ENCODE assay signal across 8 cellular contexts in the genomic region with DNA sequence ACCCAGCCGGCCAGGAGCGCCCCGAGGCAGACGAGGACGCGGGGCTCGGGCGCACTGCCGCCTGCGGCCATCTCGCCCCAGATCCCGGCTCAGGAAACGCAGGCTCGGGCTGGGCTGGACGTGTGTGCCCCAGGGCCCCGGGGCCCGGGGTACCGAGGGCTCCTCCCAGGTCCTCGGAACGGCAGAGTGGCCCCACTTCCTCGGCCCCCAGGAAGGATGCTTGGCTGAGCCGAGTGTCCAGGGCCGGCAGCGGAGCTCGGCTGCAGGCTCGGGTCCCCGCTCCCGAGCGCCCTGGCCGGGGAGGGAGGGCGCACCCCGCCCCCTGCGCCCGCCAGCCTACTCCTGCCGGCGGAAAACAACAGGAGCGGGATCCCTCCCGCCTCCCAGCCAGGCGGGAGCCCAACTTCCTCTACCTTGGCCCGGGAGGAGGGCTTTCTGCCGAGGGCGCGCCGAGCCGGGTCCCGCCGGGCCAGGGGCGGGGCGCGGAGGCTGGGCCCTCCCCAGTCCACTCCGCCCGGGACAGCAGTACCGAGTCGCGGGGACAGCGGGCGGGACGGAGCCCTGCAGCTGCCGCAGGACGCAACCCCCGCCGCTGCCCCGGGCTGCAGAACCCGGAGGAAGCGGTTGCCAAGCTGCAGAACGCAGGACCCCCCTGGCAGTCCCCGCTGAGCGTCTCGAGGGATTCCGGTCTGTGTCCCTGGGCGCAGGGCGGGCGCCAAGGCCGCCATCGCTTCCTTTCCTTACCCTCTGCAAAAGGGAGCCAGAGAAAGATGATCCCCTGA. TPM values are rescaled to one million over a fixed set of nuclear protein-coding genes. Genes with fewer than 3 reads are reported as not detected.
A peak's percentile ranks its signal among the peaks of the same experiment; 100 is the strongest.
DNase-seq lines count a peak whose midpoint lies in the region; ATAC-seq and TF ChIP-seq lines count a peak whose summit lies in the region.

A gene with protein sequence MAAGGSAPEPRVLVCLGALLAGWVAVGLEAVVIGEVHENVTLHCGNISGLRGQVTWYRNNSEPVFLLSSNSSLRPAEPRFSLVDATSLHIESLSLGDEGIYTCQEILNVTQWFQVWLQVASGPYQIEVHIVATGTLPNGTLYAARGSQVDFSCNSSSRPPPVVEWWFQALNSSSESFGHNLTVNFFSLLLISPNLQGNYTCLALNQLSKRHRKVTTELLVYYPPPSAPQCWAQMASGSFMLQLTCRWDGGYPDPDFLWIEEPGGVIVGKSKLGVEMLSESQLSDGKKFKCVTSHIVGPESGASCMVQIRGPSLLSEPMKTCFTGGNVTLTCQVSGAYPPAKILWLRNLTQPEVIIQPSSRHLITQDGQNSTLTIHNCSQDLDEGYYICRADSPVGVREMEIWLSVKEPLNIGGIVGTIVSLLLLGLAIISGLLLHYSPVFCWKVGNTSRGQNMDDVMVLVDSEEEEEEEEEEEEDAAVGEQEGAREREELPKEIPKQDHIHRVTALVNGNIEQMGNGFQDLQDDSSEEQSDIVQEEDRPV (minus strand): TSS at position 411 of the 782 bp plus-strand sequence. CDS start 340 bp downstream, at position 71.

- no peaks in the 10 kb centered on the region for H3K36me3 Mint-ChIP-seq in T-helper 17 cell (ENCODE audit: low read depth)

- H3K9me3 ChIP-seq in MM.1S (replicated peaks; ENCODE audit: insufficient read depth, low read length) (no peaks in the 10 kb centered on the region), T-helper 17 cell (ENCODE audit: control insufficient read depth, low read length, poor library complexity, severe bottlenecking) (no peaks in the 10 kb centered on the region), colonic mucosa (no peaks in the 10 kb centered on the region), skeletal muscle tissue (ENCODE audit: control insufficient read depth in 3 of 3, low read length in 3 of 3) (no peaks in the 10 kb centered on the region)

- peak within 1 kb of the TSS; percentile 61 for H3K4me3 ChIP-seq in GM08714 (ENCODE audit: low read length)
- H3K4me3 ChIP-seq in MM.1S (ENCODE audit: low read length): peak within 1 kb of the TSS; percentile 46; the same call in 1 of the 2 replicates
- H3K4me3 ChIP-seq in colonic mucosa: peak within 1 kb of the TSS; percentile 95
- H3K4me3 ChIP-seq in skeletal muscle tissue (ENCODE audit: low read length in 3 of 3): peak within 1 kb of the TSS; percentile 81 to 85 (median 84)

- H3K9ac ChIP-seq in MM.1S (ENCODE audit: low read length): no peak within 1 kb of the TSS
- H3K9ac ChIP-seq in colonic mucosa (ENCODE audit: low read depth in 2 of 2, low read length in 2 of 2): peak within 1 kb of the TSS; percentile 81 to 94
- peak within 1 kb of the TSS; percentile 85 to 90 (median 88) for H3K9ac ChIP-seq in skeletal muscle tissue (ENCODE audit: low read depth in 1 of 3, low read length in 3 of 3)

- intact Hi-C loops in colonic mucosa (cut with DNase I): loop anchor here (5.0 kb wide), 1 partner anchor 41 kb away; a partner anchor contains a TSS

- peak within 1 kb of the TSS; percentile 47 for H3K27ac Mint-ChIP-seq in T-helper 17 cell

- no peaks in the 10 kb centered on the region for H4K20me1 ChIP-seq in MM.1S (ENCODE audit: insufficient read depth, low read length)

- H3K36me3 ChIP-seq in MM.1S (replicated peaks; ENCODE audit: insufficient read depth, low read length) (no peaks in the 10 kb centered on the region), colonic mucosa (no peaks in the 10 kb centered on the region), skeletal muscle tissue (ENCODE audit: control insufficient read depth in 3 of 3, insufficient read depth in 3 of 3, low read length in 3 of 3) (no peaks in the 10 kb centered on the region)

- DNase-seq in A172 (ENCODE audit: low spot score) (peak; percentile 65), MM.1S (no peak), T-helper 17 cell (peak in 1 of 3 donors; percentile 18), colonic mucosa (peak; percentile 88), islet precursor cell (peak; percentile 94), cerebellar nuclear complex (lab: John Stamatoyannopoulos, UW) (no peak)

- no peaks in the 10 kb centered on the region for H3K27me3 Mint-ChIP-seq in T-helper 17 cell

- 0 out of 2 replicates have a peak, but pooled peaks cover 4% of the 10 kb centered on the region for H3K27me3 ChIP-seq in MM.1S (replicated peaks; ENCODE audit: insufficient read depth, low read length)
- H3K27me3 ChIP-seq in colonic mucosa: no peaks in the 10 kb centered on the region
- no peaks in the 10 kb centered on the region for H3K27me3 ChIP-seq in skeletal muscle tissue (ENCODE audit: control insufficient read depth in 3 of 3, insufficient read depth in 3 of 3, low read length in 3 of 3)

- peak within 1 kb of the TSS; percentile 27 for H3K4me2 ChIP-seq in MM.1S (ENCODE audit: low read depth, low read length)

- H3K27ac ChIP-seq in MM.1S (ENCODE audit: low read length) (no peak within 1 kb of the TSS), colonic mucosa (peak within 1 kb of the TSS; percentile 89), skeletal muscle tissue (ENCODE audit: low read depth, low read length) (peak within 1 kb of the TSS; percentile 85)

- no peaks in the 10 kb centered on the region for H3K9me2 ChIP-seq in MM.1S (replicated peaks; ENCODE audit: insufficient read depth, low read length)

- H3K4me3 Mint-ChIP-seq in T-helper 17 cell: peak within 1 kb of the TSS; percentile 95

- ATAC-seq in T-helper 17 cell: peak; percentile 77

- peaks cover 6% of the 10 kb centered on the region for H3K4me1 Mint-ChIP-seq in T-helper 17 cell

- H3K4me1 ChIP-seq in MM.1S (ENCODE audit: low read length) (no peaks in the 10 kb centered on the region), colonic mucosa (peaks cover 4% of the 10 kb centered on the region), skeletal muscle tissue (ENCODE audit: control insufficient read depth in 3 of 3, insufficient read depth in 3 of 3, low read length in 3 of 3) (peaks cover 7 to 14% (median 10%) of the 10 kb centered on the region in 3 donors)

- H3F3A ChIP-seq in MM.1S (ENCODE audit: insufficient read depth, low read length): no peaks in the 10 kb centered on the region

- TF ChIP-seq CTCF in MM.1S (IDR thresholded peaks at IDR 0.05; ENCODE audit: low read length) (no peak), colonic mucosa (IDR thresholded peaks at IDR 0.05) (no peak)

- no peak within 1 kb of the TSS for H2AFZ ChIP-seq in MM.1S (ENCODE audit: low read length)

- H3K79me2 ChIP-seq in MM.1S (ENCODE audit: low read length): no peaks in the 10 kb centered on the region

RNA-seq across cellular contexts. Expression of the gene that starts here (rescaled TPM):
- total RNA-seq in A172 (2014; rRNA removed; shearing (Covaris generic)): 14.8 and 21.9 TPM in 2 replicates
- 1 to 10 TPM; 1.3 to 3.9 TPM for total RNA-seq in T-helper 17 cell
- total RNA-seq in colonic mucosa: 10 to 100 TPM; 60.0 to 69.0 TPM
- total RNA-seq in skeletal muscle tissue: 20.4 TPM

Comparison
In these comparisons a context has a peak if more than half of its experiments do, and no peak if none do; other contexts are left out.
1. DNase-seq: peak in A172 (single experiment), colonic mucosa (single experiment) and islet precursor cell (single experiment); none in MM.1S (single experiment) and cerebellar nuclear complex (0 of 2).
2. Peak in every context shown above with its lines, with median percentiles within 50 percentile points of each other: H3K4me3 ChIP-seq.